In the genomic region with DNA sequence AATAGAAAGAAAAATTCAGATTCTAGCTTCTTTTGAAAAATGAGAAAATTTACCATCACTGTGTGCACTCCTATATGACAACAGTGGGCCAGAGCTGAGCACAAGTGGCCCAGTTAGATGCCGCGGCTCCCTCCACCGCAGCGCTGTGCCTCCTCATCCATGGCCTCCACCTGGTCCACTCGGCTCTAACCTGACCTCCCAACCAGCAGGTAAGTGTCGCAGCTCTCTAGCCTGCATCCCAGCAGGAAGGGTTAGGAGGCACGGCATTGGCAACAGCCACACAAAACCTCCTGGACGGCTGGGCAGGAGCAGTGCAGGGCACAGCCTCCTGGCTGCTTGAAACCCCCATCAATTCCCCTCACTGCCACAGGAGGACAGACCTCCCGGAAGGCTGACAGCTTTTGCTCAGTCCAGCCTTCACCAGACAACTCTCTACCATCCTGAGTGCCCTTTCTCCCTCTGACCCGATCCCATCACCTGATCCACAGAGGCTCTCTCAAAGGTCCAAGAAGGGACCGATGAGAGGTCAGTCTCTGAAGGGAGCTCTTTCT, we compare ENCODE assay signal across 22 cellular contexts.
DNase-seq lines count a peak whose midpoint lies in the region; ATAC-seq and TF ChIP-seq lines count a peak whose summit lies in the region.
"Had no signal": no experiment of that assay in that cellular context is flagged by ENCODE, and none has a peak within 500 bp of the region (broad histone marks: within the 10 kb centered on the region; RNA-seq: fewer than 3 reads in every experiment).

No MANE protein-coding gene starts in this region.

- no peaks in the 10 kb centered on the region for H3K27me3 ChIP-seq in left ventricle myocardium inferior (ENCODE audit: low read depth)
- no peaks in the 10 kb centered on the region for H3K27me3 ChIP-seq in endodermal cell (ENCODE audit: control insufficient read depth, insufficient read depth, low read length, poor library complexity, severe bottlenecking)
- H3K27me3 ChIP-seq in muscle layer of duodenum (ENCODE audit: low read depth, low read length) = no peaks in the 10 kb centered on the region
- no peaks in the 10 kb centered on the region for H3K27me3 ChIP-seq in uterus
- H3K27me3 ChIP-seq: BLaER1, left lung had no signal

- TF ChIP-seq CTCF in left ventricle myocardium inferior (IDR thresholded peaks at IDR 0.05; ENCODE audit: borderline replicate concordance) (no peak), endodermal cell (conservative IDR thresholded peaks at IDR 0.05) (peak; percentile 56), uterus (IDR thresholded peaks at IDR 0.05) (no peak)

- H3K9me3 ChIP-seq in left ventricle myocardium inferior (replicated peaks) (peaks cover under 1% of the 10 kb centered on the region), endodermal cell (ENCODE audit: control insufficient read depth, low read length) (peaks cover under 1% of the 10 kb centered on the region), muscle layer of duodenum (ENCODE audit: control insufficient read depth in 1 of 2, low read length in 2 of 2) (no peaks in the 10 kb centered on the region), uterus (no peaks in the 10 kb centered on the region)
- H3K9me3 ChIP-seq: BLaER1, left lung, mucosa of descending colon had no signal

- no peaks in the 10 kb centered on the region for H3K27me3 Mint-ChIP-seq in endodermal cell (ENCODE audit: insufficient read depth)
- H3K27me3 Mint-ChIP-seq in activated T-cell treated with anti-CD3 and anti-CD28 coated beads, Interleukin-2, amount 50 U/mL, for 72 hours (ENCODE audit: low read depth) = peaks cover 6% of the 10 kb centered on the region
- H3K27me3 Mint-ChIP-seq: activated B cell treated with CpG ODN at 0.5 μM for 24 hours, progenitor cell of endocrine pancreas had no signal

- H3K4me3 Mint-ChIP-seq in endodermal cell = no peak overlapping the region
- H3K4me3 Mint-ChIP-seq in activated T-cell treated with anti-CD3 and anti-CD28 coated beads, Interleukin-2, amount 50 U/mL, for 72 hours = no peak overlapping the region
- H3K4me3 Mint-ChIP-seq: activated B cell treated with CpG ODN at 0.5 μM for 24 hours, neural crest cell had no signal

- H3K36me3 ChIP-seq in left ventricle myocardium inferior = no peaks in the 10 kb centered on the region
- peaks cover 41% of the 10 kb centered on the region for H3K36me3 ChIP-seq in endodermal cell (ENCODE audit: control insufficient read depth, insufficient read depth, low read length)
- H3K36me3 ChIP-seq in muscle layer of duodenum (ENCODE audit: control insufficient read depth in 1 of 2, insufficient read depth in 2 of 2, low read length in 2 of 2) = peaks cover 0 to 3% of the 10 kb centered on the region in 2 donors
- no peaks in the 10 kb centered on the region for H3K36me3 ChIP-seq in uterus
- H3K36me3 ChIP-seq: BLaER1, left lung had no signal

- H3K4me1 Mint-ChIP-seq in endodermal cell = peaks cover 6% of the 10 kb centered on the region
- no peaks in the 10 kb centered on the region for H3K4me1 Mint-ChIP-seq in activated T-cell treated with anti-CD3 and anti-CD28 coated beads, Interleukin-2, amount 50 U/mL, for 72 hours (ENCODE audit: low read depth)
- H3K4me1 Mint-ChIP-seq: activated B cell treated with CpG ODN at 0.5 μM for 24 hours had no signal

- H3K36me3 Mint-ChIP-seq in endodermal cell (ENCODE audit: low read depth) = peaks cover 14% of the 10 kb centered on the region
- no peaks in the 10 kb centered on the region for H3K36me3 Mint-ChIP-seq in activated T-cell treated with anti-CD3 and anti-CD28 coated beads, Interleukin-2, amount 50 U/mL, for 72 hours (ENCODE audit: insufficient read depth in 2 of 2)

- intact Hi-C loops in left ventricle myocardium inferior (cut with micrococcal nuclease) (no loop called here), Right ventricle myocardium superior (cut with DNase I) (no loop called here), uterus (cut with DNase I; ENCODE audit: low total_unique reads) (no loop called here)

- DNase-seq in left ventricle myocardium inferior = no peak
- DNase-seq in Right ventricle myocardium superior = no peak
- peak; percentile 49 for DNase-seq in endodermal cell
- DNase-seq in uterus = no peak
- no peak for DNase-seq in stimulated activated CD4-positive, alpha-beta T cell treated with anti-CD3 and anti-CD28 coated beads, Interleukin-4, amount 100 ng/mL, for 1 hour
- no peak for DNase-seq in activated T-cell treated with anti-CD3 and anti-CD28 coated beads, Interleukin-2, amount 50 U/mL, for 72 hours
- DNase-seq: activated B cell treated with CpG ODN at 0.5 μM for 24 hours; activated CD4-positive, alpha-beta T cell treated with anti-CD3 and anti-CD28 coated beads, Interleukin-2, amount 50 U/mL, for 48 hours; activated gamma-delta T cell; cortex of kidney; H7; left lung; mucosa of descending colon; NCI-H2171 treated with DMSO at 0.1 percent for 48 hours; NCI-H526; small intestine; T-helper 9 cell had no signal

- H3K27ac ChIP-seq in left ventricle myocardium inferior (replicated peaks) = peak overlapping the region; percentile 75
- no peak overlapping the region for H3K27ac ChIP-seq in endodermal cell (ENCODE audit: low read depth, low read length)
- peak overlapping the region; percentile 39 for H3K27ac ChIP-seq in muscle layer of duodenum (ENCODE audit: low read length)
- peak overlapping the region; percentile 78 for H3K27ac ChIP-seq in uterus
- H3K27ac ChIP-seq: BLaER1, left lung had no signal

- H3K27ac Mint-ChIP-seq in endodermal cell = no peak overlapping the region
- no peak overlapping the region for H3K27ac Mint-ChIP-seq in activated T-cell treated with anti-CD3 and anti-CD28 coated beads, Interleukin-2, amount 50 U/mL, for 72 hours
- H3K27ac Mint-ChIP-seq: activated B cell treated with CpG ODN at 0.5 μM for 24 hours, progenitor cell of endocrine pancreas had no signal

- peaks cover 91% of the 10 kb centered on the region for H3K4me1 ChIP-seq in left ventricle myocardium inferior
- H3K4me1 ChIP-seq in endodermal cell (ENCODE audit: control insufficient read depth, insufficient read depth, low read length) = peaks cover 12% of the 10 kb centered on the region
- H3K4me1 ChIP-seq in muscle layer of duodenum (ENCODE audit: control insufficient read depth in 1 of 2, insufficient read depth in 2 of 2, low read length in 2 of 2) = peaks cover 45 to 54% of the 10 kb centered on the region in 2 donors
- H3K4me1 ChIP-seq in uterus = peaks cover 30 to 43% of the 10 kb centered on the region in 2 donors
- H3K4me1 ChIP-seq: BLaER1 had no signal

- WGBS in endodermal cell (ENCODE audit: insufficient coverage in 1 of 2, insufficient read length in 1 of 2), 2 experiments = 94 to 100% methylated on average over 5 to 11 of the region's 11 CpGs

- no peak for TF ChIP-seq POLR2A in uterus (IDR thresholded peaks at IDR 0.05)

- H3K4me3 ChIP-seq in left ventricle myocardium inferior = no peak overlapping the region
- H3K4me3 ChIP-seq in endodermal cell (ENCODE audit: low read length) = no peak overlapping the region
- H3K4me3 ChIP-seq in muscle layer of duodenum (ENCODE audit: low read depth in 1 of 2, low read length in 2 of 2) = peak overlapping the region in 1 of 2 donors; percentile 3
- H3K4me3 ChIP-seq in uterus = no peak overlapping the region
- H3K4me3 ChIP-seq: BLaER1, left lung, mucosa of descending colon had no signal

- no peak overlapping the region for H3K9ac ChIP-seq in endodermal cell (ENCODE audit: extremely low read depth, low read length, poor library complexity, severe bottlenecking)
- H3K9ac ChIP-seq: BLaER1 had no signal

- no peak for ATAC-seq in Right ventricle myocardium superior (ENCODE audit: poor library complexity)
- ATAC-seq in activated T-cell treated with anti-CD3 and anti-CD28 coated beads, Interleukin-2, amount 50 U/mL, for 72 hours (replicated peaks in 1 of 2) = no peak
- no peak for ATAC-seq in GM21381 (IDR thresholded peaks at IDR 0.05; ENCODE audit: unreplicated experiment)

- no peaks in the 10 kb centered on the region for H3K9me3 Mint-ChIP-seq in endodermal cell
- H3K9me3 Mint-ChIP-seq in activated T-cell treated with anti-CD3 and anti-CD28 coated beads, Interleukin-2, amount 50 U/mL, for 72 hours = no peaks in the 10 kb centered on the region
- H3K9me3 Mint-ChIP-seq: neural crest cell had no signal
